Comparison of ENCODE assay signal across 8 cellular contexts in genomic region chr2:152334701-152335015, GRCh38. TPM values are rescaled to one million over a fixed set of nuclear protein-coding genes. Genes with fewer than 3 reads are reported as not detected.
DNase-seq lines count a peak whose midpoint lies in the region; ATAC-seq and TF ChIP-seq lines count a peak whose summit lies in the region.

No MANE protein-coding gene starts in this region.

- no peak for TF ChIP-seq POLR2A in heart left ventricle (IDR thresholded peaks at IDR 0.05)

- H3K9me3 Mint-ChIP-seq in MCF 10A (ENCODE audit: unreplicated experiment) = no peaks in the 10 kb centered on the region

- peak overlapping the region in 11 of 12 donors; percentile 63 to 86 (median 79) for H3K27ac ChIP-seq in heart left ventricle
- H3K27ac ChIP-seq in mesendoderm (ENCODE audit: low read depth, low read length) = no peak overlapping the region
- no peak overlapping the region for H3K27ac ChIP-seq in urinary bladder (ENCODE audit: low read depth)

- peaks cover 29% of the 10 kb centered on the region for H3K79me2 ChIP-seq in mesendoderm (ENCODE audit: control insufficient read depth, insufficient read depth, low read length)

- H2BK15ac ChIP-seq in mesendoderm (replicated peaks; ENCODE audit: low read depth) = no peak overlapping the region

- no peak overlapping the region for H2BK120ac ChIP-seq in mesendoderm (ENCODE audit: low read depth, low read length)

- H3K4me1 ChIP-seq in heart left ventricle = peaks cover 0 to 26% (median 8%) of the 10 kb centered on the region in 12 donors
- no peaks in the 10 kb centered on the region for H3K4me1 ChIP-seq in mesendoderm (ENCODE audit: control insufficient read depth, low read depth, low read length)
- peaks cover 2% of the 10 kb centered on the region for H3K4me1 ChIP-seq in urinary bladder (ENCODE audit: insufficient read depth)

- H3K27me3 ChIP-seq in heart left ventricle (no peaks in the 10 kb centered on the region), mesendoderm (ENCODE audit: insufficient read depth, low read length, poor library complexity) (no peaks in the 10 kb centered on the region)

- H3K27ac Mint-ChIP-seq in MCF 10A (ENCODE audit: low read depth, unreplicated experiment) = peak overlapping the region; percentile 91

- CTCF ChIA-PET in MCF 10A (lab: Yijun Ruan, JAX) = interaction anchor here (0.6 to 3.7 kb wide), 8 partner anchors 19 to 391 kb away, joined by 3 to 21 read pairs (median 3); no protein-coding TSS in a partner anchor

- no peak overlapping the region for H3K23ac ChIP-seq in mesendoderm (ENCODE audit: low read length)

- H3K4me3 ChIP-seq in heart left ventricle (peak overlapping the region; percentile 73 to 99 (median 94)), mesendoderm (ENCODE audit: low read length) (no peak overlapping the region), urinary bladder (ENCODE audit: low read depth, low read length) (peak overlapping the region; percentile 93)

- peak overlapping the region; percentile 59 for H4K5ac ChIP-seq in mesendoderm (ENCODE audit: low read length)

- no peak overlapping the region for H4K8ac ChIP-seq in mesendoderm (ENCODE audit: low read depth, low read length)

- peaks cover 33% of the 10 kb centered on the region for H3K4me1 Mint-ChIP-seq in MCF 10A (ENCODE audit: insufficient read depth, unreplicated experiment)

- H2BK5ac ChIP-seq in mesendoderm (ENCODE audit: low read length) = no peak overlapping the region

- intact Hi-C loops in heart left ventricle (cut with DNase I) = loop anchor here in 9 of 10 donors (2.0 to 10.0 kb wide), 16 partner anchors 70 to 300 kb away; partner anchors contain the start of gene STAM2 (in 1 of the 9)
- intact Hi-C loops in left ventricle myocardium superior (cut with micrococcal nuclease) = no loop called here
- intact Hi-C loops in MCF 10A (cut with micrococcal nuclease) = loop anchor here (1.0 to 10.0 kb wide), 7 partner anchors 113 to 303 kb away; partner anchors contain the start of gene STAM2

- BruUV-seq in MCF 10A (replicated peaks; lab: Mats Ljungman, UMichigan) = no TSS peak

- H2AK5ac ChIP-seq in mesendoderm (ENCODE audit: low read length) = no peak overlapping the region

- no peak overlapping the region for H3K18ac ChIP-seq in mesendoderm (ENCODE audit: low read length)

- WGBS in heart left ventricle, 4 donors = 7 to 12% (median 8%) methylated on average over 11 of the region's 11 CpGs
- WGBS in mesendoderm (ENCODE audit: extremely low coverage, insufficient coverage, low lambda C conversion rate) = no CpG with 5 or more reads among the region's 11 CpGs
- 5% methylated on average over 11 of the region's 11 CpGs for WGBS in urinary bladder

- DNase-seq in heart left ventricle (no peak), left ventricle myocardium superior (no peak), MCF 10A (ENCODE audit: unreplicated experiment) (no peak), mesendoderm (no peak), NCI-H345 treated with DMSO at 0.1 percent for 48 hours (lab: John Stamatoyannopoulos, UW; ENCODE audit: unreplicated experiment) (no peak), dedifferentiated amniotic fluid mesenchymal stem cell (ENCODE audit: extremely low spot score) (no peak), NCI-H2107 (lab: John Stamatoyannopoulos, UW) (no peak)

- H3K9me3 ChIP-seq in heart left ventricle = no peaks in the 10 kb centered on the region

- H3K36me3 ChIP-seq in heart left ventricle = no peaks in the 10 kb centered on the region
- no peaks in the 10 kb centered on the region for H3K36me3 ChIP-seq in mesendoderm (ENCODE audit: control insufficient read depth, insufficient read depth, low read length)
- H3K36me3 ChIP-seq in urinary bladder (ENCODE audit: insufficient read depth) = no peaks in the 10 kb centered on the region

- H3K4me3 Mint-ChIP-seq in MCF 10A (ENCODE audit: unreplicated experiment) = peak overlapping the region; percentile 94

- peak overlapping the region; percentile 57 for H3K9ac ChIP-seq in mesendoderm (ENCODE audit: low read length)

- POLR2A ChIA-PET in MCF 10A (lab: Yijun Ruan, JAX) = interaction anchor here (0.6 to 6.1 kb wide), 17 partner anchors 30 to 383 kb away, joined by 3 to 76 read pairs (median 11); partner anchors contain the start of genes PRPF40A and STAM2

- no peaks in the 10 kb centered on the region for H3K27me3 Mint-ChIP-seq in MCF 10A (ENCODE audit: insufficient read depth, unreplicated experiment)

- H3K56ac ChIP-seq in mesendoderm (ENCODE audit: low read length) = peak overlapping the region; percentile 77

- peaks cover 9% of the 10 kb centered on the region for H3K79me1 ChIP-seq in mesendoderm (ENCODE audit: low read length)

- H3K36me3 Mint-ChIP-seq in MCF 10A (ENCODE audit: insufficient read depth, unreplicated experiment) = no peaks in the 10 kb centered on the region

- no peak for ATAC-seq in heart left ventricle
- ATAC-seq in left ventricle myocardium superior = no peak

- no peak overlapping the region for H3K4ac ChIP-seq in mesendoderm (ENCODE audit: low read depth, low read length)

- TF ChIP-seq CTCF in heart left ventricle (IDR thresholded peaks at IDR 0.05) (no peak), MCF 10A (IDR thresholded peaks at IDR 0.05; ENCODE audit: unreplicated experiment) (no peak)

- H3K4me2 ChIP-seq in mesendoderm (ENCODE audit: low read length) = peak overlapping the region; percentile 68

RNA-seq across cellular contexts. Expression of gene FMNL2, which starts 0.3 kb away (rescaled TPM):
- 10 to 100 TPM in 2 of 9 donors, 1 to 10 TPM in 7; 4.7 to 19.4 (median 5.5) TPM for total RNA-seq in heart left ventricle
- polyA plus RNA-seq in heart left ventricle = 1 to 10 TPM; 5.1 to 6.7 TPM
- total RNA-seq in left ventricle myocardium superior = 6.4 TPM
- total RNA-seq in MCF 10A (2022) = 72.9 and 76.5 TPM in 2 replicates
- polyA plus RNA-seq in mesendoderm (2013, experiment 1 of 2) = 23.6 TPM
- 23.3 TPM for polyA plus RNA-seq in mesendoderm (2013, experiment 2 of 2)
- 77.6 TPM for total RNA-seq in urinary bladder
- 27.7 TPM for polyA plus RNA-seq in urinary bladder

Comparison
In these comparisons a context has a peak if more than half of its experiments do, and no peak if none do; other contexts are left out.
1. H3K27ac ChIP-seq: peak in heart left ventricle (11 of 12); none in mesendoderm (single experiment) and urinary bladder (single experiment).